ENCODE assay signal across 9 cellular contexts in genomic region chr14:100213587-100213955, GRCh38. TPM values are rescaled to one million over a fixed set of nuclear protein-coding genes. Genes with fewer than 3 reads are reported as not detected.
DNase-seq lines count a peak whose midpoint lies in the region; ATAC-seq, FAIRE-seq and TF ChIP-seq lines count a peak whose summit lies in the region.
"Had no signal": no experiment of that assay in that cellular context is flagged by ENCODE, and none has a peak within 500 bp of the region (broad histone marks: within the 10 kb centered on the region; RNA-seq: fewer than 3 reads in every experiment).

No MANE protein-coding gene starts in this region.

- peak overlapping the region; percentile 87 for H3K9ac ChIP-seq in keratinocyte (ENCODE audit: control insufficient read depth, extremely low read depth, insufficient read depth, low read length)
- H3K9ac ChIP-seq in subcutaneous abdominal adipose tissue (ENCODE audit: low read length in 5 of 5): peak overlapping the region in 4 of 5 donors; percentile 78 to 95 (median 88)

- H3K27ac ChIP-seq in keratinocyte (ENCODE audit: control insufficient read depth, insufficient read depth, low read length) (peak overlapping the region; percentile 72), subcutaneous abdominal adipose tissue (ENCODE audit: low read depth, low read length) (peak overlapping the region; percentile 67)

- peak overlapping the region; percentile 77 for H3K4me2 ChIP-seq in keratinocyte (ENCODE audit: control insufficient read depth, extremely low read depth, insufficient read depth, low read depth, low read length)

- no peaks in the 10 kb centered on the region for H3K9me3 Mint-ChIP-seq in T-helper 2 cell treated with Interferon-gamma antibody and Interleukin-4, amounts not matched to agents 5 μg/mL and 100 μg/mL, for 36 hours
- H3K9me3 Mint-ChIP-seq in activated naive CD8-positive, alpha-beta T cell treated with anti-CD3 and anti-CD28 coated beads for 36 hours: no peaks in the 10 kb centered on the region

- no peaks in the 10 kb centered on the region for H4K20me1 ChIP-seq in keratinocyte (ENCODE audit: control insufficient read depth, extremely low read depth, insufficient read depth, low read length)

- no peak for ATAC-seq in GM18870 (IDR thresholded peaks at IDR 0.05; ENCODE audit: unreplicated experiment)

- dilution Hi-C loops in keratinocyte (cut with MboI; ENCODE audit: extremely low pct_ligation_motif_present, low sequenced_read_pairs): no loop called here

- peaks cover 30% of the 10 kb centered on the region for H3K4me1 Mint-ChIP-seq in T-helper 2 cell treated with Interferon-gamma antibody and Interleukin-4, amounts not matched to agents 5 μg/mL and 100 μg/mL, for 36 hours (ENCODE audit: low read depth)
- H3K4me1 Mint-ChIP-seq in activated naive CD8-positive, alpha-beta T cell treated with anti-CD3 and anti-CD28 coated beads for 36 hours: peaks cover 26% of the 10 kb centered on the region

- no peak for FAIRE-seq in keratinocyte (lab: Jason Lieb, UNC)

- H3K27me3 Mint-ChIP-seq in T-helper 2 cell treated with Interferon-gamma antibody and Interleukin-4, amounts not matched to agents 5 μg/mL and 100 μg/mL, for 36 hours (ENCODE audit: low read depth): no peaks in the 10 kb centered on the region
- H3K27me3 Mint-ChIP-seq in activated naive CD8-positive, alpha-beta T cell treated with anti-CD3 and anti-CD28 coated beads for 36 hours: no peaks in the 10 kb centered on the region

- H3K4me3 ChIP-seq in keratinocyte (ENCODE audit: control insufficient read depth in 2 of 3, extremely low read depth in 1 of 3, insufficient read depth in 2 of 3, low read depth in 1 of 3, low read length in 3 of 3): peak overlapping the region; percentile 55 to 85 (median 67)
- H3K4me3 ChIP-seq in subcutaneous abdominal adipose tissue (ENCODE audit: low read depth in 1 of 5, low read length in 5 of 5): peak overlapping the region in 4 of 5 donors; percentile 72 to 80 (median 76)

- TF ChIP-seq CTCF in keratinocyte (optimal IDR thresholded peaks at IDR 0.05 in 1 of 3, IDR thresholded peaks at IDR 0.05 in 1 of 3, conservative IDR thresholded peaks at IDR 0.05 in 1 of 3; ENCODE audit: extremely low read depth in 1 of 3, insufficient read depth in 2 of 3, low read length in 3 of 3): no peak

- no peaks in the 10 kb centered on the region for H3K79me2 ChIP-seq in keratinocyte (ENCODE audit: control insufficient read depth, insufficient read depth, low read length)

- H3K4me1 ChIP-seq in keratinocyte (ENCODE audit: control insufficient read depth, extremely low read depth, insufficient read depth, low read length): peaks cover 5% of the 10 kb centered on the region
- peaks cover 0 to 17% (median 13%) of the 10 kb centered on the region in 5 donors for H3K4me1 ChIP-seq in subcutaneous abdominal adipose tissue (ENCODE audit: control insufficient read depth in 5 of 5, insufficient read depth in 5 of 5, low read length in 5 of 5)

- peak overlapping the region; percentile 82 for H3K4me3 Mint-ChIP-seq in T-helper 2 cell treated with Interferon-gamma antibody and Interleukin-4, amounts not matched to agents 5 μg/mL and 100 μg/mL, for 36 hours
- H3K4me3 Mint-ChIP-seq in activated naive CD8-positive, alpha-beta T cell treated with anti-CD3 and anti-CD28 coated beads for 36 hours: peak overlapping the region; percentile 85

- no peak for DNase-seq in T-helper 2 cell treated with Interferon-gamma antibody and Interleukin-4, amounts not matched to agents 5 μg/mL and 100 μg/mL, for 36 hours (ENCODE audit: low spot score)
- no peak for DNase-seq in T-helper 2 cell
- DNase-seq in activated naive CD8-positive, alpha-beta T cell treated with anti-CD3 and anti-CD28 coated beads for 36 hours: no peak
- DNase-seq in keratinocyte (ENCODE audit: low read depth, low spot score): no peak
- no peak for DNase-seq in kidney glomerular epithelial cell (lab: John Stamatoyannopoulos, UW)
- no peak for DNase-seq in D341Med (ENCODE audit: low spot score)

- H3K36me3 Mint-ChIP-seq in T-helper 2 cell treated with Interferon-gamma antibody and Interleukin-4, amounts not matched to agents 5 μg/mL and 100 μg/mL, for 36 hours (ENCODE audit: low read depth): peaks cover 1% of the 10 kb centered on the region
- peaks cover 3% of the 10 kb centered on the region for H3K36me3 Mint-ChIP-seq in activated naive CD8-positive, alpha-beta T cell treated with anti-CD3 and anti-CD28 coated beads for 36 hours

- H3K36me3 ChIP-seq in keratinocyte (ENCODE audit: control insufficient read depth in 2 of 2, extremely low read depth in 1 of 2, insufficient read depth in 2 of 2, low read length in 2 of 2): no peaks in the 10 kb centered on the region
- H3K36me3 ChIP-seq in subcutaneous abdominal adipose tissue (ENCODE audit: control insufficient read depth in 5 of 5, insufficient read depth in 5 of 5, low read length in 5 of 5): no peaks in the 10 kb centered on the region

- H2AFZ ChIP-seq in keratinocyte (ENCODE audit: control insufficient read depth, low read length): peak overlapping the region; percentile 80

- H3K27me3 ChIP-seq in keratinocyte (ENCODE audit: control insufficient read depth, extremely low read depth, insufficient read depth, low read length) (no peaks in the 10 kb centered on the region), subcutaneous abdominal adipose tissue (ENCODE audit: control insufficient read depth in 5 of 5, insufficient read depth in 4 of 5, low read length in 5 of 5) (no peaks in the 10 kb centered on the region)

- H3K27ac Mint-ChIP-seq in T-helper 2 cell treated with Interferon-gamma antibody and Interleukin-4, amounts not matched to agents 5 μg/mL and 100 μg/mL, for 36 hours: peak overlapping the region; percentile 84
- H3K27ac Mint-ChIP-seq in activated naive CD8-positive, alpha-beta T cell treated with anti-CD3 and anti-CD28 coated beads for 36 hours: peak overlapping the region; percentile 92

- H3K9me1 ChIP-seq in keratinocyte (ENCODE audit: control insufficient read depth, extremely low read depth, insufficient read depth, low read length): no peaks in the 10 kb centered on the region

- H3K9me3 ChIP-seq in keratinocyte (ENCODE audit: control insufficient read depth, low read depth, low read length): no peaks in the 10 kb centered on the region
- no peaks in the 10 kb centered on the region for H3K9me3 ChIP-seq in subcutaneous abdominal adipose tissue (ENCODE audit: control insufficient read depth in 5 of 5, low read length in 5 of 5)

RNA-seq across cellular contexts. Expression of gene YY1, which starts 25.4 kb away (rescaled TPM):
- 100 to 1,000 TPM; 109 to 119 TPM for total RNA-seq in activated naive CD8-positive, alpha-beta T cell treated with anti-CD3 and anti-CD28 coated beads for 36 hours
- polyA plus RNA-seq in keratinocyte: 34.9 to 65.6 TPM (median 38.3 TPM) in 3 replicates
- polyA plus RNA-seq in keratinocyte (2011; ENCODE audit: low read depth): 168 TPM
- 36.2 and 61.6 TPM in 2 replicates for polyA plus RNA-seq in keratinocyte (2011; cell fraction: cytosol; rRNA removed)
- 39.4 and 52.3 TPM in 2 replicates for polyA plus RNA-seq in keratinocyte (2011; cell fraction: nucleus; rRNA removed)
- polyA plus RNA-seq in keratinocyte (2012; ENCODE audit: low replicate concordance): 42.1 and 62.3 TPM in 2 replicates
- polyA minus RNA-seq in keratinocyte: 16.4 to 31.7 TPM (median 28.0 TPM) in 3 replicates
- polyA minus RNA-seq in keratinocyte (2011; cell fraction: cytosol; rRNA and poly(A)+ RNA removed): 28.0 TPM
- 21.8 and 31.6 TPM in 2 replicates for polyA minus RNA-seq in keratinocyte (2011; cell fraction: nucleus; rRNA and poly(A)+ RNA removed)

RNA-seq across cellular contexts. Expression of gene DEGS2, which starts 54.1 kb away (rescaled TPM):
- 1 to 10 TPM; 1.6 to 1.8 TPM for total RNA-seq in activated naive CD8-positive, alpha-beta T cell treated with anti-CD3 and anti-CD28 coated beads for 36 hours
- polyA plus RNA-seq in keratinocyte: 0.34 to 0.59 TPM (median 0.46 TPM) in 3 replicates
- polyA plus RNA-seq in keratinocyte (2011; ENCODE audit: low read depth): 0.67 TPM
- polyA plus RNA-seq in keratinocyte (2011; cell fraction: cytosol; rRNA removed): 0.07 and 0.23 TPM in 2 replicates
- 0.46 and 0.84 TPM in 2 replicates for polyA plus RNA-seq in keratinocyte (2011; cell fraction: nucleus; rRNA removed)
- 0.22 and 21.8 TPM in 2 replicates for polyA plus RNA-seq in keratinocyte (2012; ENCODE audit: low replicate concordance)
- 0.06 to 0.26 TPM in 2 of 3 replicates, not detected in the other for polyA minus RNA-seq in keratinocyte
- not detected for polyA minus RNA-seq in keratinocyte (2011; cell fraction: cytosol; rRNA and poly(A)+ RNA removed)
- 1.2 and 2.3 TPM in 2 replicates for polyA minus RNA-seq in keratinocyte (2011; cell fraction: nucleus; rRNA and poly(A)+ RNA removed)
- total RNA-seq: HT1080 had no signal
